Comparison of ENCODE assay signal across 27 cellular contexts in the genomic region with DNA sequence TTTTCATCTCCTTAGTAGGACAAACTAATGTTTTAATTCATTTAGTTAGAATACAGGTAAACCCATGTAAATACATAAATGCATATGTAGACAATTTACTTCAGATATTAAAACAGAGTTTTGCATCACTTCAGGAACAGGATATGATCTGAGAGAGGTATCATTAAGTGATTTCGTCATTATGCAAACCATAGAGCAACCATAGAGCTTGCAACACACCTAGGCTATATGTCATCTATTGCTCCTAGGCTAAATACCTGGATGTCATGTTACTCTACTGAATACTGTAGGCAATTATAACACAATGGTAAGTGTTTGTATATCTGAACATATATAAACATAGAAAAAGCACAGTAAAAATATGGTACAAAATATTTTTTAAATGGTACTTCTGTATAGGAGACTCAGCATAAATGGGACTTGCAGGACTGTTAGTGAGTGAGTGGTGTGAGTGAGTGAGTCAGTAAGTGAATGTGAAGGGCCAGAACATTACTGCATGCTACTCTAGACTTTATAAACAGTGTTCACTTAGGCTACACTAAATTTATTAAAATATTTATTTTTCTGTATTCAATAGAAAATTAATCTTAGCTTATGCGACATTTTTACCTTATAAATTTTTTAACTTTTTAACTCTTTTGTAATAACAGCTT.
"Had no signal": no experiment of that assay in that cellular context is flagged by ENCODE, and none has a peak within 500 bp of the region (broad histone marks: within the 10 kb centered on the region; RNA-seq: fewer than 3 reads in every experiment).

No MANE protein-coding gene starts in this region.

- H3K4me3 Mint-ChIP-seq: activated naive CD4-positive, alpha-beta T cell treated with anti-CD3 and anti-CD28 coated beads for 36 hours; activated naive CD8-positive, alpha-beta T cell treated with anti-CD3 and anti-CD28 coated beads for 36 hours; activated T-helper 1 cell treated with anti-CD3 and anti-CD28 coated beads, Interleukin-12 subunit alpha, Interleukin-12 subunit beta, Interleukin-2, Interleukin-4 antibody, amounts not matched to agents 30 ng/mL and 10 ng/mL and 1 ng/mL, durations not matched to agents 14 hours and 24 hours and 36 hours; brain; endodermal cell; natural killer cell treated with Interleukin-12 subunit alpha and Interleukin-12 subunit beta and Interleukin-15 and Interleukin-18, amount 100 ng/mL, for 72 hours; T-helper 17 cell had no signal

- DNase-seq: activated CD4-positive, alpha-beta T cell treated with anti-CD3 and anti-CD28 coated beads for 48 hours; activated CD4-positive, alpha-beta T cell treated with anti-CD3 and anti-CD28 coated beads, Interleukin-2, amount 50 U/mL, for 48 hours; activated CD8-positive, alpha-beta memory T cell treated with anti-CD3 and anti-CD28 coated beads for 24 hours; activated effector memory CD4-positive, alpha-beta T cell treated with anti-CD3 and anti-CD28 coated beads, Interleukin-2, amount 50 U/mL, for 16 hours; activated naive CD4-positive, alpha-beta T cell treated with anti-CD3 and anti-CD28 coated beads for 36 hours; activated naive CD8-positive, alpha-beta T cell treated with anti-CD3 and anti-CD28 coated beads for 36 hours; adrenal gland; caudate nucleus; endodermal cell; esophagus squamous epithelium; kidney glomerular epithelial cell; left ventricle myocardium inferior; mucosa of descending colon; stimulated activated CD4-positive, alpha-beta T cell treated with anti-CD3 and anti-CD28 coated beads, Interleukin-2, amount 100 ng/mL, for 48 hours; stimulated activated naive CD4-positive, alpha-beta T cell treated with Interleukin-2 at 50 U/mL for 16 hours; T-helper 17 cell; T1000; WERI-Rb-1 had no signal

- H3K27ac ChIP-seq: adrenal gland, ascending aorta, esophagus squamous epithelium, left ventricle myocardium inferior, right atrium auricular region, tibial nerve, WERI-Rb-1 had no signal

- H3K4me3 ChIP-seq: adrenal gland, ascending aorta, esophagus squamous epithelium, left ventricle myocardium inferior, lung, mucosa of descending colon, right atrium auricular region, tibial nerve had no signal

- H3K27me3 ChIP-seq: adrenal gland, ascending aorta, esophagus squamous epithelium, right atrium auricular region, tibial nerve had no signal

- H3K36me3 ChIP-seq: adrenal gland, ascending aorta, esophagus squamous epithelium, left ventricle myocardium inferior, right atrium auricular region, tibial nerve, WERI-Rb-1 had no signal

- FAIRE-seq: frontal cortex had no signal

- H3K4me1 Mint-ChIP-seq: activated naive CD8-positive, alpha-beta T cell treated with anti-CD3 and anti-CD28 coated beads for 36 hours; brain; endodermal cell; T-helper 17 cell had no signal

- H3K4me1 ChIP-seq: adrenal gland, ascending aorta, esophagus squamous epithelium, left ventricle myocardium inferior, right atrium auricular region, tibial nerve had no signal

- H3K27ac Mint-ChIP-seq: activated naive CD4-positive, alpha-beta T cell treated with anti-CD3 and anti-CD28 coated beads for 36 hours; activated naive CD8-positive, alpha-beta T cell treated with anti-CD3 and anti-CD28 coated beads for 36 hours; activated T-helper 1 cell treated with anti-CD3 and anti-CD28 coated beads, Interleukin-12 subunit alpha, Interleukin-12 subunit beta, Interleukin-2, Interleukin-4 antibody, amounts not matched to agents 30 ng/mL and 10 ng/mL and 1 ng/mL, durations not matched to agents 14 hours and 24 hours and 36 hours; brain; endodermal cell; natural killer cell treated with Interleukin-12 subunit alpha and Interleukin-12 subunit beta and Interleukin-15 and Interleukin-18, amount 100 ng/mL, for 72 hours; T-helper 17 cell had no signal

- H3K27me3 Mint-ChIP-seq: activated naive CD8-positive, alpha-beta T cell treated with anti-CD3 and anti-CD28 coated beads for 36 hours; brain; natural killer cell treated with Interleukin-12 subunit alpha and Interleukin-12 subunit beta and Interleukin-15 and Interleukin-18, amount 100 ng/mL, for 72 hours; T-helper 17 cell had no signal

- ATAC-seq: activated CD4-positive, CD25-positive, alpha-beta regulatory T cell treated with anti-CD3 and anti-CD28 coated beads, Interleukin-2, amount 50 U/mL, for 24 hours; mucosa of descending colon; natural killer cell treated with Interleukin-12 subunit alpha and Interleukin-12 subunit beta and Interleukin-15 and Interleukin-18, amount 100 ng/mL, for 72 hours; T-helper 17 cell had no signal

- H3K36me3 Mint-ChIP-seq: activated naive CD8-positive, alpha-beta T cell treated with anti-CD3 and anti-CD28 coated beads for 36 hours; brain; natural killer cell treated with Interleukin-12 subunit alpha and Interleukin-12 subunit beta and Interleukin-15 and Interleukin-18, amount 100 ng/mL, for 72 hours had no signal

- H3K9me3 ChIP-seq: adrenal gland, ascending aorta, esophagus squamous epithelium, right atrium auricular region had no signal
